Comparison of ENCODE assay signal across 19 cellular contexts in genomic region chr2:168174761-168175160, GRCh38.
DNase-seq lines count a peak whose midpoint lies in the region; ATAC-seq and TF ChIP-seq lines count a peak whose summit lies in the region.
"Had no signal": no experiment of that assay in that cellular context is flagged by ENCODE, and none has a peak within 500 bp of the region (broad histone marks: within the 10 kb centered on the region; RNA-seq: fewer than 3 reads in every experiment).

No MANE protein-coding gene starts in this region.

- no peaks in the 10 kb centered on the region for H3F3A ChIP-seq in GM23248 (ENCODE audit: insufficient read depth)

- WGBS in GM23248 (ENCODE audit: low coverage in 1 of 2, low lambda C conversion rate in 2 of 2, missing lambda C conversion rate in 2 of 2), 2 experiments, result 94 to 95% methylated on average over 2 of the region's 2 CpGs

- H3K36me3 ChIP-seq in osteoblast (ENCODE audit: insufficient read depth, low read length), result no peaks in the 10 kb centered on the region
- no peaks in the 10 kb centered on the region for H3K36me3 ChIP-seq in GM23248 (ENCODE audit: low read depth)
- H3K36me3 ChIP-seq: gastrocnemius medialis had no signal

- H4K20me1 ChIP-seq in osteoblast (ENCODE audit: insufficient read depth, low read length) (peaks cover 6% of the 10 kb centered on the region), GM23248 (ENCODE audit: insufficient read depth) (no peaks in the 10 kb centered on the region)

- H3K4me2 ChIP-seq in osteoblast (ENCODE audit: insufficient read depth, low read length) (peak overlapping the region; percentile 23), GM23248 (ENCODE audit: unreplicated experiment) (no peak overlapping the region)

- H2AFZ ChIP-seq in osteoblast (ENCODE audit: low read length), result no peak overlapping the region
- H2AFZ ChIP-seq in GM23248, result no peak overlapping the region

- CTCF ChIA-PET in activated CD8-positive, alpha-beta T cell treated with anti-CD3 and anti-CD28 coated beads, Interleukin-2, amount 10 ng/mL, durations not matched to agents 7 days and 5 days (lab: Charles Lee), result interaction anchor here (0.8 to 1.3 kb wide), 3 partner anchors 14 to 20 kb away, joined by 3 to 6 read pairs (median 3); no protein-coding TSS in a partner anchor

- TF ChIP-seq CTCF in osteoblast (IDR thresholded peaks at IDR 0.05; ENCODE audit: extremely low read depth, low read depth, low read length), result no peak

- H3K4me3 ChIP-seq in osteoblast (ENCODE audit: insufficient read depth, low read length), result no peak overlapping the region
- H3K4me3 ChIP-seq in GM23248, result no peak overlapping the region
- H3K4me3 ChIP-seq: gastrocnemius medialis had no signal

- H3K9me3 ChIP-seq in osteoblast (ENCODE audit: low read depth, low read length) (no peaks in the 10 kb centered on the region), GM23248 (ENCODE audit: low read depth) (no peaks in the 10 kb centered on the region)
- H3K9me3 ChIP-seq: gastrocnemius medialis had no signal

- H3K36me3 Mint-ChIP-seq in activated T-cell treated with anti-CD3 and anti-CD28 coated beads, Interleukin-2, amount 50 U/mL, for 24 hours (ENCODE audit: low read depth), result peaks cover 61% of the 10 kb centered on the region
- peaks cover 36% of the 10 kb centered on the region for H3K36me3 Mint-ChIP-seq in activated CD8-positive, alpha-beta T cell treated with anti-CD3 and anti-CD28 coated beads, Interleukin-2, amount 10 ng/mL, durations not matched to agents 7 days and 5 days (ENCODE audit: low read depth)

- H3K27me3 Mint-ChIP-seq in activated T-cell treated with anti-CD3 and anti-CD28 coated beads, Interleukin-2, amount 50 U/mL, for 24 hours, result no peaks in the 10 kb centered on the region
- H3K27me3 Mint-ChIP-seq in activated CD8-positive, alpha-beta T cell treated with anti-CD3 and anti-CD28 coated beads, Interleukin-2, amount 10 ng/mL, durations not matched to agents 7 days and 5 days (ENCODE audit: low read depth), result no peaks in the 10 kb centered on the region

- POLR2A ChIA-PET in activated CD8-positive, alpha-beta T cell treated with anti-CD3 and anti-CD28 coated beads, Interleukin-2, amount 10 ng/mL, durations not matched to agents 7 days and 5 days (lab: Charles Lee), result interaction anchor here (0.6 kb wide), 1 partner anchor 77 kb away, joined by 3 read pairs; no protein-coding TSS in a partner anchor

- H3K9ac ChIP-seq in GM23248, result no peak overlapping the region

- H3K4me3 Mint-ChIP-seq in activated T-cell treated with anti-CD3 and anti-CD28 coated beads, Interleukin-2, amount 50 U/mL, for 24 hours, result peak overlapping the region; percentile 26
- peak overlapping the region; percentile 65 for H3K4me3 Mint-ChIP-seq in activated CD8-positive, alpha-beta T cell treated with anti-CD3 and anti-CD28 coated beads, Interleukin-2, amount 10 ng/mL, durations not matched to agents 7 days and 5 days
- H3K4me3 Mint-ChIP-seq: endodermal cell had no signal

- peaks cover 5% of the 10 kb centered on the region for H3K4me1 ChIP-seq in osteoblast (ENCODE audit: insufficient read depth, low read length)
- no peaks in the 10 kb centered on the region for H3K4me1 ChIP-seq in GM23248 (ENCODE audit: insufficient read depth)
- H3K4me1 ChIP-seq: gastrocnemius medialis had no signal

- no peak for DNase-seq in activated T-cell treated with anti-CD3 and anti-CD28 coated beads, Interleukin-2, amount 50 U/mL, for 24 hours
- no peak for DNase-seq in activated T-cell treated with anti-CD3 and anti-CD28 coated beads, Interleukin-2, amount 50 U/mL, for 1 hour
- DNase-seq in NAMALWA (ENCODE audit: low spot score) (peak; percentile 37), osteoblast (ENCODE audit: insufficient read length, low spot score, missing footprints) (no peak), GM23248 (no peak), NCI-H1105 treated with DMSO at 0.1 percent for 48 hours (lab: John Stamatoyannopoulos, UW) (no peak)
- peak; percentile 56 for DNase-seq in activated CD8-positive, alpha-beta T cell treated with anti-CD3 and anti-CD28 coated beads, Interleukin-2, amount 10 ng/mL, durations not matched to agents 7 days and 5 days
- DNase-seq in activated CD8-positive, alpha-beta memory T cell treated with anti-CD3 and anti-CD28 coated beads, Interleukin-2, amount 50 U/mL, for 4 hours, result no peak
- DNase-seq: DMS 273 treated with DMSO at 0.1 percent for 48 hours; endodermal cell; gastrocnemius medialis; islet precursor cell; midbrain; NCI-H146; NCI-H524; Right ventricle myocardium superior; stimulated activated CD4-positive, alpha-beta T cell treated with anti-CD3 and anti-CD28 coated beads, Interleukin-15, amount 100 ng/mL, for 24 hours; trophoblast cell had no signal

- H3K27ac Mint-ChIP-seq in activated T-cell treated with anti-CD3 and anti-CD28 coated beads, Interleukin-2, amount 50 U/mL, for 24 hours, result peak overlapping the region; percentile 45
- peak overlapping the region; percentile 67 for H3K27ac Mint-ChIP-seq in activated CD8-positive, alpha-beta T cell treated with anti-CD3 and anti-CD28 coated beads, Interleukin-2, amount 10 ng/mL, durations not matched to agents 7 days and 5 days
- H3K27ac Mint-ChIP-seq: endodermal cell had no signal

- H3K9me3 Mint-ChIP-seq in activated T-cell treated with anti-CD3 and anti-CD28 coated beads, Interleukin-2, amount 50 U/mL, for 24 hours, result no peaks in the 10 kb centered on the region
- no peaks in the 10 kb centered on the region for H3K9me3 Mint-ChIP-seq in activated CD8-positive, alpha-beta T cell treated with anti-CD3 and anti-CD28 coated beads, Interleukin-2, amount 10 ng/mL, durations not matched to agents 7 days and 5 days (ENCODE audit: insufficient read depth)
- H3K9me3 Mint-ChIP-seq: endodermal cell had no signal

- H3K4me1 Mint-ChIP-seq in activated T-cell treated with anti-CD3 and anti-CD28 coated beads, Interleukin-2, amount 50 U/mL, for 24 hours (ENCODE audit: low read depth), result peaks cover 53% of the 10 kb centered on the region
- peaks cover 39% of the 10 kb centered on the region for H3K4me1 Mint-ChIP-seq in activated CD8-positive, alpha-beta T cell treated with anti-CD3 and anti-CD28 coated beads, Interleukin-2, amount 10 ng/mL, durations not matched to agents 7 days and 5 days (ENCODE audit: low read depth)

- H3K9me2 ChIP-seq in GM23248 (ENCODE audit: insufficient read depth), result no peaks in the 10 kb centered on the region

- H3K79me2 ChIP-seq in osteoblast (ENCODE audit: insufficient read depth, low read length) (peaks cover 39% of the 10 kb centered on the region), GM23248 (ENCODE audit: insufficient read depth) (peaks cover 15% of the 10 kb centered on the region; the same call in 1 of the 2 replicates)

- H3K27ac ChIP-seq in osteoblast (ENCODE audit: low read depth, low read length) (no peak overlapping the region), GM23248 (no peak overlapping the region)
- H3K27ac ChIP-seq: gastrocnemius medialis, VCaP had no signal

- H3K27me3 ChIP-seq in osteoblast (ENCODE audit: insufficient read depth, low read length) (no peaks in the 10 kb centered on the region), GM23248 (replicated peaks; ENCODE audit: insufficient read depth) (no peaks in the 10 kb centered on the region)
- H3K27me3 ChIP-seq: gastrocnemius medialis had no signal

- in situ Hi-C loops in GM23248 (cut with MboI), result no loop called here

- ATAC-seq in activated CD8-positive, alpha-beta T cell treated with anti-CD3 and anti-CD28 coated beads, Interleukin-2, amount 10 ng/mL, durations not matched to agents 7 days and 5 days, result peak; percentile 93
- ATAC-seq: gastrocnemius medialis had no signal

Comparison
In these comparisons a context has a peak if more than half of its experiments do, and no peak if none do; other contexts are left out.
1. DNase-seq: peak in NAMALWA (single experiment) and activated CD8-positive, alpha-beta T cell treated with anti-CD3 and anti-CD28 coated beads, Interleukin-2, amount 10 ng/mL, durations not matched to agents 7 days and 5 days (single experiment); none in activated T-cell treated with anti-CD3 and anti-CD28 coated beads, Interleukin-2, amount 50 U/mL, for 24 hours (single experiment), activated T-cell treated with anti-CD3 and anti-CD28 coated beads, Interleukin-2, amount 50 U/mL, for 1 hour (single experiment), osteoblast (single experiment), GM23248 (single experiment), NCI-H1105 treated with DMSO at 0.1 percent for 48 hours (single experiment) and activated CD8-positive, alpha-beta memory T cell treated with anti-CD3 and anti-CD28 coated beads, Interleukin-2, amount 50 U/mL, for 4 hours (single experiment).